In the genomic region with DNA sequence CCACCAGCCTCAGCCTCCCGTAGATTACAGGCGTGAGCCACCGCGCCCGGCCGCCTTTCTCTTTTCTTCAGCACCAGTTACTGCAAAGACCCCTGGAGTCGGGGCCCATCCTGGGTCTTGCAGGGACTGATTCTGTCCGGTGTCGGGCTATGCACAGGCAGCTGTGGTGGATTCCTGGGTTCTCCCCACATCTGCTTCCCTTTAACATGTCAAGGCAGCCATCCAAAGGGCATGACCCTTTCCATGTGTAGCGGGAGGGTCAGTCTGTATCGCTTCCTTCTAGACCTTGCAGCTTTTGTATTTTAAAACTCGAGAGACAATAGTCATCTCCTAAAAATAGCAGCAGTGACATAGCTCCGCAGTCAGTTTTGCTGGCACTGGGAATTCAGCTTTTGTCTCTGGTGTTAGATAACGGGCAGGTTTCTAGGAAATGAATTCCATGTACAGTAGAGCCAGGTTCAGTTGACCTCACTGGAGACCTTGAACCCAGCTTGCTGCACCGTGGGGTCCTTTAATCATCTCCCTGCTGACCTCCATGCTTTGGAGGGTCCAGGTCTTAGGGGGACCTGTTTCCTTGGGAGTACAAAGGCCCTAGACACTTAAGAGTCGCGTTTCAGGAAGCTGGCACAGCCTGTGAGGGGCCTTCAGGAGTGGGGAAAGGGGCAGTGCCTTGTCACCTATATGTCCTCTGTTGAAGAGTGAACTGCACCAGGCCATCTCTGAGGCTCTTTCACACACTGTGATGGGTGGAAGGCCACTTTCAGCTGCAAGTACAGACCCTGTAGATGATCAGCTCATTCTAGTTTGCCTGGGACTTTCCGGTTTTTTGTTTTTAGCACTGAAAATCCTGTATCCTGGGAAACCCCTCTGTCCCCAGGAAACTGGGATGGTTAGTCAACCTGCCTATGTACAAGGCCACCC, we compare ENCODE assay signal across 2 cellular contexts.
TF ChIP-seq lines count a peak whose summit lies in the region.

No MANE protein-coding gene starts in this region.

TF ChIP-seq in IMR-90, 13 proteins besides CTCF, POLR2A, EP300 and RAD21 (continued from another document):
- TF ChIP-seq RFX5 (IDR thresholded peaks at IDR 0.05; ENCODE audit: low read depth, low read length) (no peak), SMC3 (IDR thresholded peaks at IDR 0.05; ENCODE audit: low read depth, low read length) (no peak), CEBPB (IDR thresholded peaks at IDR 0.05; ENCODE audit: low read depth, low read length) (no peak), MAFK (IDR thresholded peaks at IDR 0.05; ENCODE audit: low read depth, low read length) (no peak), MXI1 (IDR thresholded peaks at IDR 0.05; ENCODE audit: borderline replicate concordance, low read depth, low read length) (no peak)
- TF ChIP-seq, protein P1, sequence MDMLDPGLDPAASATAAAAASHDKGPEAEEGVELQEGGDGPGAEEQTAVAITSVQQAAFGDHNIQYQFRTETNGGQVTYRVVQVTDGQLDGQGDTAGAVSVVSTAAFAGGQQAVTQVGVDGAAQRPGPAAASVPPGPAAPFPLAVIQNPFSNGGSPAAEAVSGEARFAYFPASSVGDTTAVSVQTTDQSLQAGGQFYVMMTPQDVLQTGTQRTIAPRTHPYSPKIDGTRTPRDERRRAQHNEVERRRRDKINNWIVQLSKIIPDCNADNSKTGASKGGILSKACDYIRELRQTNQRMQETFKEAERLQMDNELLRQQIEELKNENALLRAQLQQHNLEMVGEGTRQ (IDR thresholded peaks at IDR 0.05; ENCODE audit: low read depth, low read length), result no peak
TF ChIP-seq in IMR-90: peak in this region for 0.

TF ChIP-seq in WTC11, 78 proteins besides CTCF, POLR2A, EP300 and RAD21 (continued from another document):
- TF ChIP-seq, protein P2, sequence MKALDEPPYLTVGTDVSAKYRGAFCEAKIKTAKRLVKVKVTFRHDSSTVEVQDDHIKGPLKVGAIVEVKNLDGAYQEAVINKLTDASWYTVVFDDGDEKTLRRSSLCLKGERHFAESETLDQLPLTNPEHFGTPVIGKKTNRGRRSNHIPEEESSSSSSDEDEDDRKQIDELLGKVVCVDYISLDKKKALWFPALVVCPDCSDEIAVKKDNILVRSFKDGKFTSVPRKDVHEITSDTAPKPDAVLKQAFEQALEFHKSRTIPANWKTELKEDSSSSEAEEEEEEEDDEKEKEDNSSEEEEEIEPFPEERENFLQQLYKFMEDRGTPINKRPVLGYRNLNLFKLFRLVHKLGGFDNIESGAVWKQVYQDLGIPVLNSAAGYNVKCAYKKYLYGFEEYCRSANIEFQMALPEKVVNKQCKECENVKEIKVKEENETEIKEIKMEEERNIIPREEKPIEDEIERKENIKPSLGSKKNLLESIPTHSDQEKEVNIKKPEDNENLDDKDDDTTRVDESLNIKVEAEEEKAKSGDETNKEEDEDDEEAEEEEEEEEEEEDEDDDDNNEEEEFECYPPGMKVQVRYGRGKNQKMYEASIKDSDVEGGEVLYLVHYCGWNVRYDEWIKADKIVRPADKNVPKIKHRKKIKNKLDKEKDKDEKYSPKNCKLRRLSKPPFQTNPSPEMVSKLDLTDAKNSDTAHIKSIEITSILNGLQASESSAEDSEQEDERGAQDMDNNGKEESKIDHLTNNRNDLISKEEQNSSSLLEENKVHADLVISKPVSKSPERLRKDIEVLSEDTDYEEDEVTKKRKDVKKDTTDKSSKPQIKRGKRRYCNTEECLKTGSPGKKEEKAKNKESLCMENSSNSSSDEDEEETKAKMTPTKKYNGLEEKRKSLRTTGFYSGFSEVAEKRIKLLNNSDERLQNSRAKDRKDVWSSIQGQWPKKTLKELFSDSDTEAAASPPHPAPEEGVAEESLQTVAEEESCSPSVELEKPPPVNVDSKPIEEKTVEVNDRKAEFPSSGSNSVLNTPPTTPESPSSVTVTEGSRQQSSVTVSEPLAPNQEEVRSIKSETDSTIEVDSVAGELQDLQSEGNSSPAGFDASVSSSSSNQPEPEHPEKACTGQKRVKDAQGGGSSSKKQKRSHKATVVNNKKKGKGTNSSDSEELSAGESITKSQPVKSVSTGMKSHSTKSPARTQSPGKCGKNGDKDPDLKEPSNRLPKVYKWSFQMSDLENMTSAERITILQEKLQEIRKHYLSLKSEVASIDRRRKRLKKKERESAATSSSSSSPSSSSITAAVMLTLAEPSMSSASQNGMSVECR (CRISPR knock-in tag; IDR thresholded peaks at IDR 0.05; ENCODE audit: borderline replicate concordance), result no peak
- TF ChIP-seq RORB (CRISPR knock-in tag; IDR thresholded peaks at IDR 0.05), result no peak
- TF ChIP-seq SP1 (CRISPR knock-in tag; conservative IDR thresholded peaks at IDR 0.05), result no peak
- TF ChIP-seq CBFB (CRISPR knock-in tag; IDR thresholded peaks at IDR 0.05; ENCODE audit: low read depth), result no peak
- TF ChIP-seq ZNF423 (CRISPR knock-in tag; IDR thresholded peaks at IDR 0.05), result no peak
- no peak for TF ChIP-seq GTF2I (CRISPR knock-in tag; conservative IDR thresholded peaks at IDR 0.05)
- TF ChIP-seq ZNF416 (CRISPR knock-in tag; IDR thresholded peaks at IDR 0.05), result no peak
